ENCODE assay signal across 34 cellular contexts in genomic region chr16:74288065-74288464, GRCh38.
"Had no signal": no experiment of that assay in that cellular context is flagged by ENCODE, and none has a peak within 500 bp of the region (broad histone marks: within the 10 kb centered on the region; RNA-seq: fewer than 3 reads in every experiment).

No MANE protein-coding gene starts in this region.

- H3K36me3 ChIP-seq: MG63 had no signal

- DNase-seq: Karpas-422, Kasumi-1, MG63, MM.1S, MV-4-11, NCI-H1048, NCI-H1092, NCI-H1092 treated with DMSO at 0.1 percent for 48 hours, NCI-H1105, NCI-H1105 treated with DMSO at 0.1 percent for 48 hours, NCI-H1417, NCI-H1417 treated with DMSO at 0.1 percent for 48 hours, NCI-H1436, NCI-H1436 treated with DMSO at 0.1 percent for 48 hours, NCI-H146, NCI-H1694, NCI-H1694 treated with DMSO at 0.1 percent for 48 hours, NCI-H187, NCI-H187 treated with DMSO at 0.1 percent for 48 hours, NCI-H1930, NCI-H2029, NCI-H2029 treated with DMSO at 0.1 percent for 48 hours, NCI-H2081, NCI-H2081 treated with DMSO at 0.1 percent for 48 hours, NCI-H2107, NCI-H2171, NCI-H2171 treated with DMSO at 0.1 percent for 48 hours, NCI-H2227 treated with DMSO at 0.1 percent for 48 hours, NCI-H226, NCI-H345, NCI-H446, NCI-H446 treated with DMSO at 0.1 percent for 48 hours, NCI-H510A, NCI-H510A treated with DMSO at 0.1 percent for 48 hours had no signal

- H3K4me3 ChIP-seq: MG63 had no signal
